ENCODE assay signal across 8 cellular contexts in the genomic region with DNA sequence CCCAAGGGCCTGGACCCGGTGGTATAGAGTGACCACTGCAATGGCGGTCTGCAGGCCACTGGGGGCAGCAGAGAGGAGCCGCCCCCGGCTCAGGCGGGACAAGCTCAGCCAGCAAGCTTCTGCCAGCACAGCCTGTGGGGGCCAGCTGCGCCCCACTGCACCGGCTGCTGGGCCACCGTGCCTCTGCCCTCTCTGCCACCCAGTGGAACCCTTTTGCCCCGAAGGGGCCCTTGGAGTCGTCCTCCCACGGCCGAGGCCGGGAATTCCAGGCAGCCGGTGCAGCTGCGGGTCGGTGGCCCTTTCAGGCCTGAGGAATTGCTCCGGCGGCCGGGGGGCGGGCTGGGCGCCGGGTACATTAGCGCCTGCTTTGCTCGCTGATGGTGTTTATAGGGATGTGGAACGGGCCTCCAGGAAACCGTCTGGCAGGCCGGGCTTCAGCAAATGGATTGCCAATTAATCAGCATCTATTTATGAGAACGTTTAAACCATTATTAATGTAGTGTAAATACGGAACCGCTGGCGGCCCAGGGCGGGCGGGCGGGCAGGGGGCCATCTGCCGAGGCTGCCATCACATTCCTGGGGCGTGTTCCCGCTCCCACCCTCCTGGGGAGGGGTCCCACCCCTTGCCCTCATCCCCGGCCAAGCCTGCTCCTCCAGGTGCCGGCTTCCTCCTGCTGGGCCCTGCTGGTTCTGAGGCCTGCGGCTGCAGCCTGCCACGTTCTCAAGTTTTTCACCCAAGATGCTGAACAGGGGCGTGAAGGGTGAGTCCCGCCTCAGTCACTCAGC.
A peak's percentile ranks its signal among the peaks of the same experiment; 100 is the strongest.
DNase-seq lines count a peak whose midpoint lies in the region; ATAC-seq and TF ChIP-seq lines count a peak whose summit lies in the region.

No MANE protein-coding gene starts in this region.

- ATAC-seq in Panc1 (peak; percentile 98), HG03196 (IDR thresholded peaks at IDR 0.05; ENCODE audit: unreplicated experiment) (no peak), HG03520 (IDR thresholded peaks at IDR 0.05; ENCODE audit: unreplicated experiment) (no peak)

- no peaks in the 10 kb centered on the region for H3K79me2 ChIP-seq in GM23248 (ENCODE audit: insufficient read depth)

- H3K9me3 ChIP-seq in GM23248 (ENCODE audit: low read depth) (no peaks in the 10 kb centered on the region), Panc1 (ENCODE audit: control insufficient read depth, insufficient read depth, low read depth, low read length) (no peaks in the 10 kb centered on the region), iPS-18a (ENCODE audit: control insufficient read depth, low read depth, low read length) (no peaks in the 10 kb centered on the region)

- in situ Hi-C loops in GM23248 (cut with MboI) (loop anchor here (25.0 kb wide), 1 partner anchor 385 kb away; no protein-coding TSS in a partner anchor), Panc1 (cut with HindIII; ENCODE audit: low pct_unique_long_range_greater_than_20kb, low sequenced_read_pairs) (no loop called here), astrocyte of the spinal cord (cut with HindIII; ENCODE audit: low sequenced_read_pairs) (no loop called here)

- WGBS in GM23248 (ENCODE audit: low coverage in 1 of 2, low lambda C conversion rate in 2 of 2, missing lambda C conversion rate in 2 of 2), 2 experiments, result 9 to 11% methylated on average over 31 to 41 of the region's 43 CpGs

- intact Hi-C loops in Panc1 (cut with micrococcal nuclease; ENCODE audit: unreplicated experiment), result loop anchor here (5.0 kb wide), 1 partner anchor 135 kb away; no protein-coding TSS in a partner anchor

- no peaks in the 10 kb centered on the region for H3K9me2 ChIP-seq in GM23248 (ENCODE audit: insufficient read depth)

- H3K36me3 ChIP-seq in BJ (ENCODE audit: control insufficient read depth, insufficient read depth, low read length) (no peaks in the 10 kb centered on the region), GM23248 (ENCODE audit: low read depth) (no peaks in the 10 kb centered on the region), Panc1 (ENCODE audit: control insufficient read depth, insufficient read depth, low read length) (no peaks in the 10 kb centered on the region), iPS-18a (ENCODE audit: control insufficient read depth, low read depth, low read length) (no peaks in the 10 kb centered on the region)

- CTCF ChIA-PET in BJ (lab: Yijun Ruan, JAX), result interaction anchor here (0.6 to 3.9 kb wide), 12 partner anchors 8 to 615 kb away, joined by 3 to 31 read pairs (median 4); no protein-coding TSS in a partner anchor
- CTCF ChIA-PET in Panc1 (lab: Charles Lee), result interaction anchor here (0.5 to 1.0 kb wide), 6 partner anchors 21 to 337 kb away, joined by 3 to 7 read pairs (median 3); no protein-coding TSS in a partner anchor

- peak; percentile 86 for TF ChIP-seq CTCF in BJ (IDR thresholded peaks at IDR 0.05; ENCODE audit: insufficient read depth, low read depth, low read length)
- TF ChIP-seq CTCF in Panc1 (IDR thresholded peaks at IDR 0.05), result peak; percentile 92
- TF ChIP-seq CTCF in astrocyte of the spinal cord (IDR thresholded peaks at IDR 0.05; ENCODE audit: low read depth, low read length), result peak; percentile 95

- no peaks in the 10 kb centered on the region for H3F3A ChIP-seq in GM23248 (ENCODE audit: insufficient read depth)

- no peaks in the 10 kb centered on the region for H4K20me1 ChIP-seq in GM23248 (ENCODE audit: insufficient read depth)

- DNase-seq in BJ (ENCODE audit: low read depth) (no peak), GM23248 (peak; percentile 67), Panc1 (ENCODE audit: low read depth, low spot score) (no peak), astrocyte of the spinal cord (ENCODE audit: low read depth, low spot score) (peak; percentile 47), skeletal muscle cell (ENCODE audit: low read depth) (peak; percentile 1)

- BruUV-seq in Panc1 (replicated peaks; lab: Mats Ljungman, UMichigan), result no TSS peak

- H3K4me1 ChIP-seq in GM23248 (ENCODE audit: insufficient read depth) (no peaks in the 10 kb centered on the region), Panc1 (ENCODE audit: control insufficient read depth, insufficient read depth, low read length) (no peaks in the 10 kb centered on the region), iPS-18a (ENCODE audit: control insufficient read depth, low read depth, low read length) (no peaks in the 10 kb centered on the region)

- H3K4me3 ChIP-seq in BJ (ENCODE audit: low read depth, low read length), result peak overlapping the region; percentile 23
- peak overlapping the region; percentile 55 for H3K4me3 ChIP-seq in GM23248
- H3K4me3 ChIP-seq in Panc1 (ENCODE audit: low read depth in 2 of 2, low read length in 2 of 2), result peak overlapping the region in 1 of 2 experiments; percentile 38; a peak in 3 of 4 replicates
- H3K4me3 ChIP-seq in astrocyte of the spinal cord (ENCODE audit: low read depth, low read length), result no peak overlapping the region
- peak overlapping the region; percentile 34 for H3K4me3 ChIP-seq in iPS-18a (ENCODE audit: low read length)
- H3K4me3 ChIP-seq in skeletal muscle cell (ENCODE audit: low read depth, low read length), result peak overlapping the region; percentile 32

- POLR2A ChIA-PET in BJ (lab: Charles Lee) (no interaction called here), Panc1 (lab: Charles Lee) (no interaction called here)

- H2AFZ ChIP-seq in GM23248, result 0 out of 2 replicates have a peak overlapping the region, but pooled peaks have one; percentile 53

- H3K27ac ChIP-seq in GM23248 (no peak overlapping the region), Panc1 (ENCODE audit: low read length) (no peak overlapping the region), iPS-18a (ENCODE audit: low read length) (no peak overlapping the region)

- peak overlapping the region; percentile 61 for H3K4me2 ChIP-seq in GM23248 (ENCODE audit: unreplicated experiment)

- H3K27me3 ChIP-seq in BJ (ENCODE audit: control insufficient read depth, insufficient read depth, low read length) (no peaks in the 10 kb centered on the region; the same call in 1 of the 2 replicates), GM23248 (replicated peaks; ENCODE audit: insufficient read depth) (no peaks in the 10 kb centered on the region), Panc1 (ENCODE audit: control insufficient read depth, insufficient read depth, low read length) (no peaks in the 10 kb centered on the region), iPS-18a (ENCODE audit: control insufficient read depth, insufficient read depth, low read length) (no peaks in the 10 kb centered on the region)

- H3K9ac ChIP-seq in GM23248 (no peak overlapping the region), iPS-18a (ENCODE audit: low read length) (no peak overlapping the region)

Comparison
In these comparisons a context has a peak if more than half of its experiments do, and no peak if none do; other contexts are left out.
1. DNase-seq: peak in GM23248 (single experiment), astrocyte of the spinal cord (single experiment) and skeletal muscle cell (single experiment); none in BJ (single experiment) and Panc1 (single experiment).
2. Peak in every context shown above with its lines, with median percentiles within 50 percentile points of each other: CTCF ChIP-seq.